8 cellular contexts compared by ENCODE assay signal in the genomic region with DNA sequence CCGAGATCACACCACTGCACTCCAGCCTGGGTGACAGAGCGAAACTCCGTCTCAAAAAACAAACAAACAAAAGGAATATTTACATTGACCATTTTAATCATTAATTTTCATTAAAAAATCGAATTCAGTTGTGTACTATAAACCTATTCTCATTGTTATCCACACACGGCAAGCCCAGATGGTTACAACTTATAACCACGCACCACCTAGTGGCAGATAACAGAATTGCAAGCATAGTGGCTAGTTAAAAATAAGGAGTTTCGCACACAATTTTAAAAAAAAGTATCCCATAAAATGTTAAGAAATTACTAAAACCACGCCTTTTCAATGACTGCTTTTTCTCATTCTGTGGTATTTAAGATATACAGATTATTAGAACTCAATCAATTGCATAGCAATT. TPM values are rescaled to one million over a fixed set of nuclear protein-coding genes. Genes with fewer than 3 reads are reported as not detected.
DNase-seq lines count a peak whose midpoint lies in the region; ATAC-seq and TF ChIP-seq lines count a peak whose summit lies in the region.
"Had no signal": no experiment of that assay in that cellular context is flagged by ENCODE, and none has a peak within 500 bp of the region (broad histone marks: within the 10 kb centered on the region; RNA-seq: fewer than 3 reads in every experiment).

No MANE protein-coding gene starts in this region.

- ATAC-seq in DND-41 (ENCODE audit: insufficient read depth, low read depth): no peak
- no peak for ATAC-seq in IMR-90 (ENCODE audit: low read depth)
- ATAC-seq in HG02870 (IDR thresholded peaks at IDR 0.05; ENCODE audit: unreplicated experiment): no peak
- no peak for ATAC-seq in GM18505 (IDR thresholded peaks at IDR 0.05; ENCODE audit: unreplicated experiment)
- ATAC-seq: T-cell had no signal

- in situ Hi-C loops in IMR-90 (cut with MboI; ENCODE audit: low sequenced_read_pairs): no loop called here

- dilution Hi-C loops in IMR-90 (cut with HindIII; ENCODE audit: low sequenced_read_pairs, unreplicated experiment): no loop called here

- H3K27ac ChIP-seq in DND-41 (ENCODE audit: low read length): no peak overlapping the region
- H3K27ac ChIP-seq in IMR-90 (ENCODE audit: insufficient read depth, low read length): no peak overlapping the region
- H3K27ac ChIP-seq in ascending aorta: no peak overlapping the region
- no peak overlapping the region for H3K27ac ChIP-seq in mesendoderm (ENCODE audit: low read depth, low read length)

- H2AK9ac ChIP-seq in IMR-90 (replicated peaks; ENCODE audit: low read depth, low read length, poor library complexity): no peak overlapping the region

- H2BK15ac ChIP-seq in IMR-90 (ENCODE audit: low read depth, low read length): no peak overlapping the region
- no peak overlapping the region for H2BK15ac ChIP-seq in mesendoderm (replicated peaks; ENCODE audit: low read depth)

- TF ChIP-seq POLR2A in IMR-90 (IDR thresholded peaks at IDR 0.05; ENCODE audit: low read depth, low read length): no peak
- no peak for TF ChIP-seq POLR2A in GM18505 (IDR thresholded peaks at IDR 0.05; ENCODE audit: borderline replicate concordance, extremely low read depth, insufficient read depth, insufficient read length)

- H3K23ac ChIP-seq in IMR-90 (ENCODE audit: low read depth, low read length): no peak overlapping the region
- H3K23ac ChIP-seq in mesendoderm (ENCODE audit: low read length): no peak overlapping the region

- no peak overlapping the region for H3K18ac ChIP-seq in IMR-90 (ENCODE audit: low read depth, low read length)
- H3K18ac ChIP-seq in mesendoderm (ENCODE audit: low read length): no peak overlapping the region

- H3K56ac ChIP-seq in IMR-90 (ENCODE audit: extremely low read depth, insufficient read depth, low read length) (no peak overlapping the region), mesendoderm (ENCODE audit: low read length) (no peak overlapping the region)

- H4K5ac ChIP-seq in IMR-90 (ENCODE audit: low read depth, low read length) (no peak overlapping the region), mesendoderm (ENCODE audit: low read length) (no peak overlapping the region)

- H2BK120ac ChIP-seq in IMR-90 (ENCODE audit: low read depth, low read length) (no peak overlapping the region), mesendoderm (ENCODE audit: low read depth, low read length) (no peak overlapping the region)

- DNase-seq in DND-41: peak; percentile 19
- peak; percentile 6 for DNase-seq in IMR-90
- DNase-seq in ascending aorta (ENCODE audit: low spot score in 2 of 2): no peak
- peak; percentile 34 for DNase-seq in mesendoderm
- no peak for DNase-seq in retina

- H3K36me3 ChIP-seq in DND-41 (ENCODE audit: insufficient read depth, low read length) (no peaks in the 10 kb centered on the region), IMR-90 (ENCODE audit: control insufficient read depth, insufficient read depth, low read length) (no peaks in the 10 kb centered on the region), ascending aorta (no peaks in the 10 kb centered on the region), mesendoderm (ENCODE audit: control insufficient read depth, insufficient read depth, low read length) (no peaks in the 10 kb centered on the region)

- H2AFZ ChIP-seq in DND-41 (ENCODE audit: low read depth, low read length): no peak overlapping the region
- no peak overlapping the region for H2AFZ ChIP-seq in IMR-90 (replicated peaks; ENCODE audit: low read length, poor library complexity)

- WGBS in IMR-90 (ENCODE audit: extremely low coverage in 2 of 2, insufficient read length in 1 of 2), 2 experiments: no CpG with 5 or more reads among the region's 8 CpGs
- no CpG with 5 or more reads among the region's 8 CpGs for WGBS in mesendoderm (ENCODE audit: extremely low coverage, insufficient coverage, low lambda C conversion rate)

- H3K9ac ChIP-seq in DND-41 (ENCODE audit: low read depth, low read length) (no peak overlapping the region), IMR-90 (ENCODE audit: low read depth, low read length) (no peak overlapping the region), mesendoderm (ENCODE audit: low read length) (no peak overlapping the region)

- H3K4me1 ChIP-seq in DND-41 (ENCODE audit: insufficient read depth, low read length) (no peaks in the 10 kb centered on the region), IMR-90 (ENCODE audit: control insufficient read depth, insufficient read depth, low read length) (no peaks in the 10 kb centered on the region), ascending aorta (no peaks in the 10 kb centered on the region), mesendoderm (ENCODE audit: control insufficient read depth, low read depth, low read length) (no peaks in the 10 kb centered on the region)

- peak; percentile 29 for TF ChIP-seq RAD21 in IMR-90 (IDR thresholded peaks at IDR 0.05; ENCODE audit: low read length)

- H3K79me1 ChIP-seq in IMR-90 (ENCODE audit: low read depth in 1 of 2, low read length in 2 of 2) (no peaks in the 10 kb centered on the region), mesendoderm (ENCODE audit: low read length) (no peaks in the 10 kb centered on the region)

- H3K14ac ChIP-seq in IMR-90 (replicated peaks; ENCODE audit: low read depth, low read length): no peak overlapping the region

- H3K9me3 ChIP-seq in DND-41 (ENCODE audit: insufficient read depth, low read length, severe bottlenecking) (no peaks in the 10 kb centered on the region), IMR-90 (ENCODE audit: control insufficient read depth, insufficient read depth, low read length) (no peaks in the 10 kb centered on the region), ascending aorta (no peaks in the 10 kb centered on the region)

- POLR2A ChIA-PET in IMR-90 (lab: Charles Lee; ENCODE audit: unreplicated experiment): no interaction called here

- peaks cover 5% of the 10 kb centered on the region; the same call in 1 of the 2 replicates for H4K20me1 ChIP-seq in DND-41 (ENCODE audit: insufficient read depth, low read length)
- H4K20me1 ChIP-seq in IMR-90 (ENCODE audit: insufficient read depth, low read length): no peaks in the 10 kb centered on the region

- peaks cover 63% of the 10 kb centered on the region for H3K79me2 ChIP-seq in DND-41 (ENCODE audit: insufficient read depth, low read length)
- H3K79me2 ChIP-seq in mesendoderm (ENCODE audit: control insufficient read depth, insufficient read depth, low read length): no peaks in the 10 kb centered on the region

- H3K4ac ChIP-seq in IMR-90 (ENCODE audit: low read depth, low read length): no peak overlapping the region
- H3K4ac ChIP-seq in mesendoderm (ENCODE audit: low read depth, low read length): no peak overlapping the region

- H3K4me2 ChIP-seq in DND-41 (ENCODE audit: insufficient read depth, low read length) (no peak overlapping the region), IMR-90 (ENCODE audit: low read depth, low read length) (no peak overlapping the region), mesendoderm (ENCODE audit: low read length) (no peak overlapping the region)

- H4K8ac ChIP-seq in IMR-90 (ENCODE audit: low read depth in 2 of 2, low read length in 2 of 2): no peak overlapping the region
- no peak overlapping the region for H4K8ac ChIP-seq in mesendoderm (ENCODE audit: low read depth, low read length)

- H2BK20ac ChIP-seq in IMR-90 (ENCODE audit: low read depth, low read length): no peak overlapping the region

- H2BK5ac ChIP-seq in IMR-90 (ENCODE audit: low read depth, low read length, poor library complexity, severe bottlenecking) (no peak overlapping the region), mesendoderm (ENCODE audit: low read length) (no peak overlapping the region)

- H4K91ac ChIP-seq in IMR-90 (ENCODE audit: insufficient read depth, low read depth, low read length): no peak overlapping the region

- CTCF ChIA-PET in IMR-90 (lab: Yijun Ruan, JAX): no interaction called here

- no TSS peak for BruUV-seq in IMR-90 (replicated peaks; lab: Mats Ljungman, UMichigan)

- H3K27me3 ChIP-seq in DND-41 (ENCODE audit: insufficient read depth, low read length, poor library complexity) (no peaks in the 10 kb centered on the region), IMR-90 (ENCODE audit: control insufficient read depth, insufficient read depth, low read length) (no peaks in the 10 kb centered on the region), ascending aorta (no peaks in the 10 kb centered on the region), mesendoderm (ENCODE audit: insufficient read depth, low read length, poor library complexity) (no peaks in the 10 kb centered on the region)

- intact Hi-C loops in IMR-90 (cut with micrococcal nuclease) (no loop called here), ascending aorta (cut with DNase I) (no loop called here)

- H3K4me3 ChIP-seq in DND-41 (ENCODE audit: low read depth in 1 of 2, low read length in 2 of 2) (no peak overlapping the region), IMR-90 (ENCODE audit: insufficient read depth, low read depth, low read length) (no peak overlapping the region), ascending aorta (no peak overlapping the region), mesendoderm (ENCODE audit: low read length) (no peak overlapping the region)

- H3K9me1 ChIP-seq in IMR-90 (ENCODE audit: insufficient read depth, low read length): no peaks in the 10 kb centered on the region

- TF ChIP-seq CTCF in DND-41 (IDR thresholded peaks at IDR 0.05; ENCODE audit: borderline replicate concordance, extremely low read depth, low read length, poor library complexity, severe bottlenecking): peak; percentile 65
- TF ChIP-seq CTCF in IMR-90 (conservative IDR thresholded peaks at IDR 0.05; ENCODE audit: low read depth, low read length): peak; percentile 36
- peak in 2 of 3 experiments; percentile 11 to 14 for TF ChIP-seq CTCF in ascending aorta (IDR thresholded peaks at IDR 0.05)

- H2AK5ac ChIP-seq in IMR-90 (ENCODE audit: low read depth, low read length) (no peak overlapping the region), mesendoderm (ENCODE audit: low read length) (no peak overlapping the region)

TF ChIP-seq in IMR-90, 13 proteins besides CTCF, POLR2A, EP300 and RAD21:
- 0 out of 2 replicates have a peak, but pooled peaks have one; percentile 9 for TF ChIP-seq SMC3 (IDR thresholded peaks at IDR 0.05; ENCODE audit: low read depth, low read length)
- TF ChIP-seq BHLHE40 (IDR thresholded peaks at IDR 0.05; ENCODE audit: low read depth, low read length): no peak

RNA-seq across cellular contexts. Expression of a gene that starts 25.4 kb away (rescaled TPM):
- 1.1 TPM in 2 replicates for total RNA-seq in IMR-90 (2012; rRNA removed)
- polyA plus RNA-seq in IMR-90 (2012; rRNA removed): 0.32 and 0.49 TPM in 2 replicates
- 0.06 and 0.18 TPM in 2 replicates for polyA plus RNA-seq in IMR-90 (2012; cell fraction: cytosol; rRNA removed)
- polyA plus RNA-seq in IMR-90 (2012; cell fraction: nucleus; rRNA removed; ENCODE audit: low replicate concordance): 0.15 and 0.49 TPM in 2 replicates
- 3.1 TPM for total RNA-seq in ascending aorta
- polyA plus RNA-seq in mesendoderm (2013, experiment 1 of 2): 6.7 TPM
- polyA plus RNA-seq in mesendoderm (2013, experiment 2 of 2): 6.2 TPM

Comparison
In these comparisons a context has a peak if more than half of its experiments do, and no peak if none do; other contexts are left out.
1. DNase-seq: peak in DND-41 (single experiment), IMR-90 (single experiment) and mesendoderm (single experiment); none in ascending aorta (0 of 2) and retina (single experiment).
2. CTCF ChIP-seq: peak in every context shown above with its lines; median percentile 65 in DND-41; 36 in IMR-90; 12 in ascending aorta.